ENCODE assay signal across 30 cellular contexts in the genomic region with DNA sequence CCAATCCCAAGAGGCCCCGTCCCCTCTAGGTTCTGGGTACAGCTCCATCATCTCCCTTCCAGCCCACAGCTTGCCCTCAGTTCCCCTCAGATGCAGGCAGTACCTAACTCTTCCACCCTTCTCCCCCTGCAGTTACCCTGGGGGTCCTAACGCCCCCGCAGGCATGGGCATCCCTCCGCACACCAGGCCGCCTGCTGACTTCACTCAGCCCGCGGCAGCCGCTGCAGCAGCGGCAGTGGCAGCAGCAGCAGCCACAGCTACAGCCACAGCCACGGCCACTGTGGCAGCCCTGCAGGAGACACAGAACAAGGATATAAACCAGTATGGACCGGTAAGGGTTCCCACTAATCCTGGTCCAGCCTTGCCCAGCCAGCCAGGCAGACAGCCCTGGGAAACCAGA. TPM values are rescaled to one million over a fixed set of nuclear protein-coding genes. Genes with fewer than 3 reads are reported as not detected.
DNase-seq lines count a peak whose midpoint lies in the region; TF ChIP-seq lines count a peak whose summit lies in the region.
"Had no signal": no experiment of that assay in that cellular context is flagged by ENCODE, and none has a peak within 500 bp of the region (broad histone marks: within the 10 kb centered on the region; RNA-seq: fewer than 3 reads in every experiment).

No MANE protein-coding gene starts in this region.

- peaks cover 86% of the 10 kb centered on the region for H3K36me3 Mint-ChIP-seq in dendritic cell treated with granulocyte-macrophage colony-stimulating factor and Interleukin-4, amounts not matched to agents 40 ng/mL and 50 ng/mL, for 4 days (ENCODE audit: low read depth)
- H3K36me3 Mint-ChIP-seq in neural progenitor cell, result peaks cover 30% of the 10 kb centered on the region

- H3K27ac ChIP-seq in left ventricle myocardium inferior (replicated peaks), result peak overlapping the region; percentile 66
- H3K27ac ChIP-seq in neural progenitor cell, result no peak overlapping the region
- H3K27ac ChIP-seq: body of pancreas, psoas muscle had no signal

- peaks cover 13% of the 10 kb centered on the region for H4K20me1 ChIP-seq in neural progenitor cell (ENCODE audit: low read depth)

- no peak overlapping the region for H3K4me2 ChIP-seq in neural progenitor cell
- H3K4me2 ChIP-seq: SK-N-SH had no signal

- peak overlapping the region; percentile 91 for H3K27ac Mint-ChIP-seq in dendritic cell treated with granulocyte-macrophage colony-stimulating factor and Interleukin-4, amounts not matched to agents 40 ng/mL and 50 ng/mL, for 4 days
- H3K27ac Mint-ChIP-seq in neural progenitor cell, result no peak overlapping the region
- H3K27ac Mint-ChIP-seq: CD8-positive, alpha-beta T cell had no signal

- intact Hi-C loops in left ventricle myocardium inferior (cut with micrococcal nuclease), result no loop called here
- intact Hi-C loops in cardiac septum (cut with DNase I), result no loop called here
- intact Hi-C loops in dendritic cell treated with granulocyte-macrophage colony-stimulating factor and Interleukin-4, amounts not matched to agents 40 ng/mL and 50 ng/mL, for 4 days (cut with micrococcal nuclease), result no loop called here

- H3K27me3 Mint-ChIP-seq in dendritic cell treated with granulocyte-macrophage colony-stimulating factor and Interleukin-4, amounts not matched to agents 40 ng/mL and 50 ng/mL, for 4 days, result no peaks in the 10 kb centered on the region
- peaks cover 5% of the 10 kb centered on the region for H3K27me3 Mint-ChIP-seq in neural progenitor cell (ENCODE audit: insufficient read depth, low read depth)
- H3K27me3 Mint-ChIP-seq: activated naive CD4-positive, alpha-beta T cell treated with anti-CD3 and anti-CD28 coated beads, Interleukin-2, amount 10 ng/mL, durations not matched to agents 7 days and 5 days; naive B cell had no signal

- no peaks in the 10 kb centered on the region for H3K9me3 Mint-ChIP-seq in dendritic cell treated with granulocyte-macrophage colony-stimulating factor and Interleukin-4, amounts not matched to agents 40 ng/mL and 50 ng/mL, for 4 days
- no peaks in the 10 kb centered on the region for H3K9me3 Mint-ChIP-seq in neural progenitor cell
- H3K9me3 Mint-ChIP-seq: activated naive CD4-positive, alpha-beta T cell treated with anti-CD3 and anti-CD28 coated beads, Interleukin-2, amount 10 ng/mL, durations not matched to agents 7 days and 5 days; CD8-positive, alpha-beta T cell; naive B cell; stimulated activated effector memory CD8-positive, alpha-beta T cell treated with anti-CD3 and anti-CD28 coated beads, Interleukin-12 subunit alpha, Interleukin-12 subunit beta, amount 100 ng/mL, for 72 hours had no signal

- no peaks in the 10 kb centered on the region for H3K79me2 ChIP-seq in neural progenitor cell (ENCODE audit: low read depth)

- H3K4me3 ChIP-seq in left ventricle myocardium inferior, result no peak overlapping the region
- no peak overlapping the region for H3K4me3 ChIP-seq in mucosa of stomach (ENCODE audit: low read length)
- no peak overlapping the region for H3K4me3 ChIP-seq in neural progenitor cell
- H3K4me3 ChIP-seq: adrenal gland, body of pancreas, left lung, psoas muscle, suprapubic skin had no signal

- no peak for TF ChIP-seq CTCF in left ventricle myocardium inferior (IDR thresholded peaks at IDR 0.05; ENCODE audit: borderline replicate concordance)
- no peak for TF ChIP-seq CTCF in neural progenitor cell (IDR thresholded peaks at IDR 0.05)

- peaks cover 58% of the 10 kb centered on the region for H3K4me1 ChIP-seq in left ventricle myocardium inferior
- H3K4me1 ChIP-seq in mucosa of stomach (ENCODE audit: control insufficient read depth, insufficient read depth, low read length), result peaks cover 64% of the 10 kb centered on the region
- H3K4me1 ChIP-seq in neural progenitor cell, result no peaks in the 10 kb centered on the region
- H3K4me1 ChIP-seq: body of pancreas, psoas muscle had no signal

- H3F3A ChIP-seq in neural progenitor cell (ENCODE audit: low read depth), result no peaks in the 10 kb centered on the region

- no peak overlapping the region for H3K4me3 Mint-ChIP-seq in dendritic cell treated with granulocyte-macrophage colony-stimulating factor and Interleukin-4, amounts not matched to agents 40 ng/mL and 50 ng/mL, for 4 days
- no peak overlapping the region for H3K4me3 Mint-ChIP-seq in neural progenitor cell
- H3K4me3 Mint-ChIP-seq: activated naive CD4-positive, alpha-beta T cell treated with anti-CD3 and anti-CD28 coated beads, Interleukin-2, amount 10 ng/mL, durations not matched to agents 7 days and 5 days; CD8-positive, alpha-beta T cell; naive B cell; stimulated activated effector memory CD8-positive, alpha-beta T cell treated with anti-CD3 and anti-CD28 coated beads, Interleukin-12 subunit alpha, Interleukin-12 subunit beta, amount 100 ng/mL, for 72 hours had no signal

- H3K27me3 ChIP-seq in left ventricle myocardium inferior (ENCODE audit: low read depth), result no peaks in the 10 kb centered on the region
- no peaks in the 10 kb centered on the region for H3K27me3 ChIP-seq in mucosa of stomach (ENCODE audit: control insufficient read depth, insufficient read depth, low read length)
- H3K27me3 ChIP-seq in neural progenitor cell, result no peaks in the 10 kb centered on the region
- H3K27me3 ChIP-seq: adrenal gland, body of pancreas, left lung, suprapubic skin had no signal

- DNase-seq in left ventricle myocardium inferior (no peak), cardiac septum (ENCODE audit: low spot score) (no peak), NCI-H1105 (lab: John Stamatoyannopoulos, UW) (no peak), neural progenitor cell (ENCODE audit: low spot score) (no peak)
- DNase-seq in stimulated activated CD8-positive, alpha-beta memory T cell treated with anti-CD3 and anti-CD28 coated beads, Interleukin-4, amount 100 ng/mL, for 48 hours, result no peak
- DNase-seq: activated CD4-positive, alpha-beta T cell treated with anti-CD3 and anti-CD28 coated beads, Interleukin-2, amount 50 U/mL, for 1 hour; activated CD4-positive, CD25-positive, alpha-beta regulatory T cell; activated CD8-positive, alpha-beta memory T cell treated with anti-CD3 and anti-CD28 coated beads, Interleukin-2, amount 50 U/mL, for 4 hours; activated naive CD4-positive, alpha-beta T cell treated with anti-CD3 and anti-CD28 coated beads, Interleukin-2, amount 10 ng/mL, durations not matched to agents 7 days and 5 days; adrenal gland; AML-193; body of pancreas; CD8-positive, alpha-beta T cell; effector CD4-positive, alpha-beta T cell; islet precursor cell; KBM-7; naive B cell; NCI-H1930; NCI-H2171 treated with DMSO at 0.1 percent for 48 hours; NCI-H524 treated with DMSO at 0.1 percent for 48 hours; nucleus accumbens; psoas muscle; SK-N-SH; stimulated activated CD4-positive, alpha-beta T cell treated with anti-CD3 and anti-CD28 coated beads, Interleukin-15, amount 100 ng/mL, for 24 hours; stimulated activated CD4-positive, alpha-beta T cell treated with anti-CD3 and anti-CD28 coated beads, Interleukin-4, amount 100 ng/mL, for 4 hours had no signal

- no peak overlapping the region for H2AFZ ChIP-seq in neural progenitor cell (replicated peaks)

- H3K4me1 Mint-ChIP-seq in dendritic cell treated with granulocyte-macrophage colony-stimulating factor and Interleukin-4, amounts not matched to agents 40 ng/mL and 50 ng/mL, for 4 days (ENCODE audit: low read depth), result peaks cover 98% of the 10 kb centered on the region
- H3K4me1 Mint-ChIP-seq in neural progenitor cell, result peaks cover 6% of the 10 kb centered on the region

- H3K9me3 ChIP-seq in left ventricle myocardium inferior (replicated peaks) (no peaks in the 10 kb centered on the region), mucosa of stomach (ENCODE audit: control insufficient read depth, low read length) (no peaks in the 10 kb centered on the region), neural progenitor cell (ENCODE audit: low read depth) (no peaks in the 10 kb centered on the region)
- H3K9me3 ChIP-seq: adrenal gland, body of pancreas, left lung, psoas muscle, SK-N-SH, suprapubic skin had no signal

- H3K36me3 ChIP-seq in left ventricle myocardium inferior (peaks cover 82% of the 10 kb centered on the region), mucosa of stomach (ENCODE audit: control insufficient read depth, insufficient read depth, low read length) (peaks cover 18% of the 10 kb centered on the region), neural progenitor cell (no peaks in the 10 kb centered on the region)

- H3K9ac ChIP-seq in mucosa of stomach (ENCODE audit: low read length) (peak overlapping the region; percentile 33), neural progenitor cell (no peak overlapping the region)
- H3K9ac ChIP-seq: SK-N-SH had no signal

RNA-seq across cellular contexts. Expression of gene PPIF, which starts 55.2 kb away (rescaled TPM):
- total RNA-seq in left ventricle myocardium inferior (150 TPM), cardiac septum (115 TPM), neural progenitor cell (ENCODE audit: low replicate concordance) (27.1 and 27.8 TPM in 2 replicates)
